Comparison of ENCODE assay signal across 8 cellular contexts in the genomic region with DNA sequence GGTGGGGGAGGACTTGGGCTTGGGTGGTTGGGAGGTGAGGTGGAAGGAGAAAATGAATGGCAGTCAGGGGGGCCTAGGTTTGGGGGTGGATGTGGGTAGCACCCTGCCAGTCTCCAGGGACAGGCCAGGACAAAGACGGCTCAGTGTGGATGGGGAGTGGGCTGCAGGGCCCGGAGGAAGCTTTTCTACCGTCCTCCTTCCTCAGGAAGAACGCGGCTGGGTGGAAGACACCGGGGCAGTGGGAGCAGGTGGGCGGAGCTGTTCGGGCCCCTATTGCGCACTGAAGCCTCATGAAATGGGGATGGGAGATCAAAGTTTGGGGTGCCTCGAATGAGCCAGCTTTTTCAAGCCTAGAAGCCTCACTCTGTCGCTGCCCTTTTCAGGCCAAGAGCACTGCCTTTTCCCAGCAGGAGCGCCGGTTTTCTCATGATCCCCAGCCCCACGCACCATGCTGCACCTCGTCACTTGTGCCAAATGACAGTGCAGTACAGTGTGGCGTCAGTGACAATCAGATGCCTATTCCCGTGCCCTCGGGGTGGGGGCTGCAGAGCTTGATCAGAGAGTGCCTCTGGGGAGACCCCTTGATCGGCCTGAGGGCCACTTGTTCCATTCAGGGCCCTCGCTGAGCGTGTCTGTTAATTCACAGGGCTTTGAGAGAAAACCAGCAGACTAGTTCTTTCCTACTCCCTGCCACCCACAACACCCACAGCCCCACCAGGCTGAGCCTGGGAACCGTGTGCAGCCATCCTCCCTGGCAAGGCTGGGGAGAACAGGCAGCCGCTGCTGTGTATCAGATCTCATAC. TPM values are rescaled to one million over a fixed set of nuclear protein-coding genes. Genes with fewer than 3 reads are reported as not detected.
DNase-seq lines count a peak whose midpoint lies in the region; ATAC-seq and TF ChIP-seq lines count a peak whose summit lies in the region.

No MANE protein-coding gene starts in this region.

- peaks cover 38% of the 10 kb centered on the region for H3K36me3 Mint-ChIP-seq in activated CD4-positive, alpha-beta T cell treated with anti-CD3 and anti-CD28 coated beads, Interleukin-2, amount 10 ng/mL, durations not matched to agents 24 days and 14 days (ENCODE audit: low read depth)

- peak; percentile 82 for DNase-seq in activated CD4-positive, alpha-beta T cell treated with anti-CD3 and anti-CD28 coated beads, Interleukin-2, amount 10 ng/mL, durations not matched to agents 24 days and 14 days
- DNase-seq in esophagus squamous epithelium (lab: John Stamatoyannopoulos, UW), result no peak
- peak; percentile 87 for DNase-seq in osteoblast (ENCODE audit: insufficient read length, low spot score, missing footprints)
- no peak for DNase-seq in NCI-H82 (lab: John Stamatoyannopoulos, UW)
- DNase-seq in NCI-H128 (lab: John Stamatoyannopoulos, UW; ENCODE audit: unreplicated experiment), result no peak
- no peak for DNase-seq in HCEC 1CT
- no peak for DNase-seq in HuH-7.5 (ENCODE audit: low spot score)

- H3K27me3 ChIP-seq in esophagus squamous epithelium (no peaks in the 10 kb centered on the region), osteoblast (ENCODE audit: insufficient read depth, low read length) (no peaks in the 10 kb centered on the region)

- H2AFZ ChIP-seq in osteoblast (ENCODE audit: low read length), result peak overlapping the region; percentile 35

- H3K4me3 Mint-ChIP-seq in activated CD4-positive, alpha-beta T cell treated with anti-CD3 and anti-CD28 coated beads, Interleukin-2, amount 10 ng/mL, durations not matched to agents 24 days and 14 days, result peak overlapping the region; percentile 97

- intact Hi-C loops in activated CD4-positive, alpha-beta T cell treated with anti-CD3 and anti-CD28 coated beads, Interleukin-2, amount 10 ng/mL, durations not matched to agents 24 days and 14 days (cut with micrococcal nuclease), result loop anchor here (1.0 to 5.0 kb wide), 4 partner anchors 9 to 510 kb away; partner anchors contain the start of gene ZC3H4
- intact Hi-C loops in esophagus squamous epithelium (cut with DNase I), result no loop called here

- peaks cover 52% of the 10 kb centered on the region for H4K20me1 ChIP-seq in osteoblast (ENCODE audit: insufficient read depth, low read length)

- H3K4me1 Mint-ChIP-seq in activated CD4-positive, alpha-beta T cell treated with anti-CD3 and anti-CD28 coated beads, Interleukin-2, amount 10 ng/mL, durations not matched to agents 24 days and 14 days, result peaks cover 23% of the 10 kb centered on the region

- peaks cover 14% of the 10 kb centered on the region for H3K9me3 Mint-ChIP-seq in activated CD4-positive, alpha-beta T cell treated with anti-CD3 and anti-CD28 coated beads, Interleukin-2, amount 10 ng/mL, durations not matched to agents 24 days and 14 days

- H3K79me2 ChIP-seq in osteoblast (ENCODE audit: insufficient read depth, low read length), result peaks cover 66% of the 10 kb centered on the region

- H3K9me3 ChIP-seq in esophagus squamous epithelium, result no peaks in the 10 kb centered on the region
- no peaks in the 10 kb centered on the region for H3K9me3 ChIP-seq in osteoblast (ENCODE audit: low read depth, low read length)

- H3K27me3 Mint-ChIP-seq in activated CD4-positive, alpha-beta T cell treated with anti-CD3 and anti-CD28 coated beads, Interleukin-2, amount 10 ng/mL, durations not matched to agents 24 days and 14 days, result no peaks in the 10 kb centered on the region

- H3K4me1 ChIP-seq in esophagus squamous epithelium (peaks cover 16 to 65% (median 37%) of the 10 kb centered on the region in 3 donors), osteoblast (ENCODE audit: insufficient read depth, low read length) (peaks cover 24% of the 10 kb centered on the region)

- 5% methylated on average over 8 to 14 of the region's 23 CpGs for WGBS in esophagus squamous epithelium, 2 donors

- peak; percentile 25 for TF ChIP-seq POLR2A in GM18505 (IDR thresholded peaks at IDR 0.05; ENCODE audit: borderline replicate concordance, extremely low read depth, insufficient read depth, insufficient read length)
- TF ChIP-seq POLR2A in esophagus squamous epithelium (IDR thresholded peaks at IDR 0.05), result no peak

- H3K4me3 ChIP-seq in esophagus squamous epithelium (peak overlapping the region; percentile 83 to 98 (median 96)), osteoblast (ENCODE audit: insufficient read depth, low read length) (peak overlapping the region; percentile 99)

- H3K36me3 ChIP-seq in esophagus squamous epithelium (peaks cover 21 to 30% (median 22%) of the 10 kb centered on the region in 3 donors), osteoblast (ENCODE audit: insufficient read depth, low read length) (peaks cover 22% of the 10 kb centered on the region)

- peak overlapping the region; percentile 95 for H3K4me2 ChIP-seq in osteoblast (ENCODE audit: insufficient read depth, low read length)

- peak overlapping the region; percentile 98 to 99 (median 99) for H3K27ac ChIP-seq in esophagus squamous epithelium
- H3K27ac ChIP-seq in osteoblast (ENCODE audit: low read depth, low read length), result peak overlapping the region; percentile 81

- peak overlapping the region; percentile 100 for H3K27ac Mint-ChIP-seq in activated CD4-positive, alpha-beta T cell treated with anti-CD3 and anti-CD28 coated beads, Interleukin-2, amount 10 ng/mL, durations not matched to agents 24 days and 14 days

- TF ChIP-seq CTCF in esophagus squamous epithelium (IDR thresholded peaks at IDR 0.05) (no peak), osteoblast (IDR thresholded peaks at IDR 0.05; ENCODE audit: extremely low read depth, low read depth, low read length) (no peak)

- ATAC-seq in GM18505 (IDR thresholded peaks at IDR 0.05; ENCODE audit: unreplicated experiment), result no peak

RNA-seq across cellular contexts. Expression of gene CALM3, which starts 1.5 kb away (rescaled TPM):
- 477 and 479 TPM in 2 replicates for total RNA-seq in activated CD4-positive, alpha-beta T cell treated with anti-CD3 and anti-CD28 coated beads, Interleukin-2, amount 10 ng/mL, durations not matched to agents 24 days and 14 days
- total RNA-seq in esophagus squamous epithelium (100 to 1,000 TPM in 1 of 4 donors, 10 to 100 TPM in 3; 61.9 to 147 (median 84.6) TPM), osteoblast (105 and 124 TPM in 2 replicates)

RNA-seq across cellular contexts. Expression of gene PTGIR, which starts 22.3 kb away (rescaled TPM):
- 194 TPM in 2 replicates for total RNA-seq in activated CD4-positive, alpha-beta T cell treated with anti-CD3 and anti-CD28 coated beads, Interleukin-2, amount 10 ng/mL, durations not matched to agents 24 days and 14 days
- total RNA-seq in esophagus squamous epithelium (1 to 10 TPM in 2 of 4 donors, under 1 TPM in 1, not detected in 1; 0.57 to 3.0 (median 1.1) TPM), osteoblast (2.5 and 2.9 TPM in 2 replicates)

RNA-seq across cellular contexts. Expression of gene GNG8, which starts 33.4 kb away (rescaled TPM):
- 13.3 and 14.1 TPM in 2 replicates for total RNA-seq in activated CD4-positive, alpha-beta T cell treated with anti-CD3 and anti-CD28 coated beads, Interleukin-2, amount 10 ng/mL, durations not matched to agents 24 days and 14 days
- total RNA-seq in esophagus squamous epithelium, result not detected
- not detected in 2 replicates for total RNA-seq in osteoblast

RNA-seq across cellular contexts. Expression of gene DACT3, which starts 58.4 kb away (rescaled TPM):
- 3.2 and 3.7 TPM in 2 replicates for total RNA-seq in activated CD4-positive, alpha-beta T cell treated with anti-CD3 and anti-CD28 coated beads, Interleukin-2, amount 10 ng/mL, durations not matched to agents 24 days and 14 days
- total RNA-seq in esophagus squamous epithelium, result 1 to 10 TPM in 2 of 4 donors, under 1 TPM in 2; 0.22 to 5.7 (median 1.8) TPM
- total RNA-seq in osteoblast, result 1.8 and 3.5 TPM in 2 replicates

Comparison
In these comparisons a context has a peak if more than half of its experiments do, and no peak if none do; other contexts are left out.
1. DNase-seq: peak in activated CD4-positive, alpha-beta T cell treated with anti-CD3 and anti-CD28 coated beads, Interleukin-2, amount 10 ng/mL, durations not matched to agents 24 days and 14 days (single experiment) and osteoblast (single experiment); none in esophagus squamous epithelium (single experiment), NCI-H82 (single experiment), NCI-H128 (single experiment), HCEC 1CT (single experiment) and HuH-7.5 (single experiment).
2. RNA of gene PTGIR, which starts 22.3 kb away (total RNA-seq): 194 TPM in activated CD4-positive, alpha-beta T cell treated with anti-CD3 and anti-CD28 coated beads, Interleukin-2, amount 10 ng/mL, durations not matched to agents 24 days and 14 days; 2.5 to 2.9 TPM in osteoblast and 0.57 to 3.0 TPM in esophagus squamous epithelium; every median in the first group is over 10 times any median in the second.
3. RNA of gene GNG8, which starts 33.4 kb away (total RNA-seq): 13.3 to 14.1 TPM in activated CD4-positive, alpha-beta T cell treated with anti-CD3 and anti-CD28 coated beads, Interleukin-2, amount 10 ng/mL, durations not matched to agents 24 days and 14 days; not detected in esophagus squamous epithelium and not detected in osteoblast; every median in the first group is over 10 times any median in the second.